26 cellular contexts compared by ENCODE assay signal in genomic region chr3:127412578-127413317, GRCh38.
DNase-seq lines count a peak whose midpoint lies in the region; ATAC-seq, FAIRE-seq and TF ChIP-seq lines count a peak whose summit lies in the region.
"Had no signal": no experiment of that assay in that cellular context is flagged by ENCODE, and none has a peak within 500 bp of the region (broad histone marks: within the 10 kb centered on the region; RNA-seq: fewer than 3 reads in every experiment).

No MANE protein-coding gene starts in this region.

- H3K4me1 ChIP-seq in H1 (replicated peaks in 1 of 4; ENCODE audit: control insufficient read depth in 3 of 4, insufficient read depth in 4 of 4, low read length in 3 of 4), result peaks cover 0 to 11% (median 2%) of the 10 kb centered on the region in 4 experiments; a peak in 4 of 7 replicates
- H3K4me1 ChIP-seq: heart right ventricle, right lobe of liver had no signal

- H2BK20ac ChIP-seq in H1 (ENCODE audit: low read length), result no peak overlapping the region

- H3K79me1 ChIP-seq in H1 (ENCODE audit: low read depth, low read length), result no peaks in the 10 kb centered on the region

- H4K91ac ChIP-seq in H1 (replicated peaks; ENCODE audit: insufficient read length, low read length), result peak overlapping the region; percentile 48

- no peak overlapping the region for H2AK5ac ChIP-seq in H1 (ENCODE audit: low read depth, low read length)

- H3K36me3 ChIP-seq in H1 (ENCODE audit: control insufficient read depth in 2 of 4, insufficient read depth in 4 of 4, low read length in 3 of 4), result no peaks in the 10 kb centered on the region
- H3K36me3 ChIP-seq: heart right ventricle, right lobe of liver had no signal

- no peak overlapping the region for H2BK120ac ChIP-seq in H1 (replicated peaks; ENCODE audit: low read depth, low read length)

- H3K18ac ChIP-seq in H1 (ENCODE audit: extremely low read depth, low read length), result no peak overlapping the region

- peak overlapping the region; percentile 36 for H3K27ac Mint-ChIP-seq in nephron progenitor cell
- H3K27ac Mint-ChIP-seq: activated T-helper 1 cell treated with anti-CD3 and anti-CD28 coated beads, Interleukin-12 subunit alpha, Interleukin-12 subunit beta, Interleukin-2, Interleukin-4 antibody, amounts not matched to agents 30 ng/mL and 10 ng/mL and 1 ng/mL, durations not matched to agents 14 hours and 24 hours and 36 hours; CD4-positive, alpha-beta memory T cell; GM23338; natural killer cell treated with Interleukin-12 subunit alpha and Interleukin-12 subunit beta and Interleukin-15 and Interleukin-18, amount 100 ng/mL, for 72 hours had no signal

- no peak overlapping the region for H3K4me3 Mint-ChIP-seq in nephron progenitor cell
- H3K4me3 Mint-ChIP-seq: activated T-helper 1 cell treated with anti-CD3 and anti-CD28 coated beads, Interleukin-12 subunit alpha, Interleukin-12 subunit beta, Interleukin-2, Interleukin-4 antibody, amounts not matched to agents 30 ng/mL and 10 ng/mL and 1 ng/mL, durations not matched to agents 14 hours and 24 hours and 36 hours; CD4-positive, alpha-beta memory T cell; GM23338; natural killer cell treated with Interleukin-12 subunit alpha and Interleukin-12 subunit beta and Interleukin-15 and Interleukin-18, amount 100 ng/mL, for 72 hours had no signal

- no peak overlapping the region; the same call in 1 of the 2 replicates for H4K8ac ChIP-seq in H1 (ENCODE audit: extremely low read depth, insufficient read depth, low read length)

- DNase-seq in activated CD8-positive, alpha-beta memory T cell treated with anti-CD3 and anti-CD28 coated beads for 24 hours, result peak; percentile 24
- DNase-seq in activated CD8-positive, alpha-beta memory T cell treated with anti-CD3 and anti-CD28 coated beads, Interleukin-2, amount 50 U/mL, for 48 hours, result no peak
- peak in 1 of 2 experiments; percentile 33 for DNase-seq in H1 (ENCODE audit: low read depth in 1 of 2, low spot score in 2 of 2)
- no peak for DNase-seq in nephron progenitor cell
- no peak for DNase-seq in NOMO-1 treated with DMSO at 0.1 percent for 48 hours (lab: John Stamatoyannopoulos, UW; ENCODE audit: unreplicated experiment)
- no peak for DNase-seq in NCI-H2029 treated with DMSO at 0.1 percent for 48 hours (lab: John Stamatoyannopoulos, UW)
- DNase-seq: 8988T; activated CD4-positive, alpha-beta T cell treated with anti-CD3 and anti-CD28 coated beads for 48 hours; activated naive CD4-positive, alpha-beta T cell treated with anti-CD3 and anti-CD28 coated beads, Interleukin-2, amount 50 U/mL, for 16 hours; amygdala; caudate nucleus; CD4-positive, alpha-beta memory T cell; DMS 273 treated with DMSO at 0.1 percent for 48 hours; NCI-H187; NCI-H69; stimulated activated CD4-positive, alpha-beta T cell treated with anti-CD3 and anti-CD28 coated beads, Interleukin-15, amount 100 ng/mL, for 24 hours; stimulated activated naive CD8-positive, alpha-beta T cell treated with anti-CD3 and anti-CD28 coated beads, Interleukin-15, Interleukin-2, amounts not matched to agents 100 U/mL and 50 U/mL, for 24 hours had no signal

- H4K20me1 ChIP-seq in H1 (replicated peaks in 1 of 2; ENCODE audit: control insufficient read depth in 1 of 2, insufficient read depth in 2 of 2, low read length in 2 of 2), result no peaks in the 10 kb centered on the region

- no peak for TF ChIP-seq RAD21 in H1 (IDR thresholded peaks at IDR 0.05 in 1 of 2, conservative IDR thresholded peaks at IDR 0.05 in 1 of 2; ENCODE audit: low read depth in 2 of 2, low read length in 2 of 2)

- H3K9me3 ChIP-seq in H1 (ENCODE audit: insufficient read depth in 2 of 2, low read depth in 1 of 2, low read length in 1 of 2), result no peaks in the 10 kb centered on the region
- H3K9me3 ChIP-seq: heart right ventricle, right lobe of liver had no signal

- TF ChIP-seq CTCF in H1 (IDR thresholded peaks at IDR 0.05; ENCODE audit: control extremely low read depth in 1 of 3, insufficient read depth in 1 of 3, low read depth in 1 of 3, low read length in 3 of 3), result no peak
- no peak for TF ChIP-seq CTCF in nephron progenitor cell (IDR thresholded peaks at IDR 0.05)

- H2BK15ac ChIP-seq in H1 (ENCODE audit: low read length), result no peak overlapping the region

- no peak overlapping the region for H2BK5ac ChIP-seq in H1 (ENCODE audit: low read depth, low read length)

- H3K36me3 Mint-ChIP-seq in nephron progenitor cell (ENCODE audit: low read depth), result no peaks in the 10 kb centered on the region
- H3K36me3 Mint-ChIP-seq: CD4-positive, alpha-beta memory T cell; natural killer cell treated with Interleukin-12 subunit alpha and Interleukin-12 subunit beta and Interleukin-15 and Interleukin-18, amount 100 ng/mL, for 72 hours had no signal

- peaks cover 37% of the 10 kb centered on the region for H3K4me1 Mint-ChIP-seq in nephron progenitor cell
- H3K4me1 Mint-ChIP-seq: CD4-positive, alpha-beta memory T cell had no signal

- no peak for FAIRE-seq in H1 (lab: Jason Lieb, UNC)

- no peak overlapping the region for H3K9ac ChIP-seq in H1 (replicated peaks in 1 of 4; ENCODE audit: extremely low read depth in 1 of 4, low read depth in 3 of 4, low read length in 3 of 4)

- H2BK12ac ChIP-seq in H1 (ENCODE audit: low read depth, low read length), result 0 out of 2 replicates have a peak overlapping the region, but pooled peaks have one; percentile 27

- TF ChIP-seq EP300 in H1 (IDR thresholded peaks at IDR 0.05; ENCODE audit: borderline replicate concordance in 1 of 2, low read depth in 2 of 2, low read length in 2 of 2), result no peak

- H3K4ac ChIP-seq in H1 (replicated peaks; ENCODE audit: insufficient read length, low read depth, low read length), result no peak overlapping the region

- CTCF ChIA-PET in H1 (lab: Charles Lee; ENCODE audit: partially characterized antibody), result no interaction called here

- WGBS in H1 (ENCODE audit: extremely low coverage in 1 of 2, insufficient coverage in 1 of 2, insufficient read length in 1 of 2, insufficient replicate concordance in 2 of 2, low coverage in 1 of 2, low lambda C conversion rate in 2 of 2, missing lambda C conversion rate in 1 of 2), 2 experiments, result 96% methylated on average over 6 of the region's 10 CpGs; no CpG with 5 or more reads in 1 of the 2 experiments

- H3K79me2 ChIP-seq in H1 (ENCODE audit: control insufficient read depth in 1 of 2, insufficient read depth in 2 of 2, low read length in 2 of 2), result no peaks in the 10 kb centered on the region

- no peak overlapping the region for H3K14ac ChIP-seq in H1 (ENCODE audit: insufficient read length)

- no peaks in the 10 kb centered on the region for H3K23me2 ChIP-seq in H1 (ENCODE audit: low read depth, low read length)

- H3K27me3 Mint-ChIP-seq in nephron progenitor cell (ENCODE audit: low read depth, poor library complexity), result peaks cover 3% of the 10 kb centered on the region

- no peak overlapping the region for H3K4me2 ChIP-seq in H1 (ENCODE audit: insufficient read depth in 1 of 2, low read depth in 2 of 2, low read length in 2 of 2)
- H3K4me2 ChIP-seq: GM23338 had no signal

- H3K56ac ChIP-seq in H1 (replicated peaks; ENCODE audit: insufficient read length, low read depth, low read length), result no peak overlapping the region

- H3K4me3 ChIP-seq in H1 (ENCODE audit: extremely low read depth in 1 of 4, insufficient read depth in 2 of 4, low read depth in 3 of 4, low read length in 4 of 4), result no peak overlapping the region
- H3K4me3 ChIP-seq: GM23338, heart right ventricle, right lobe of liver, SK-N-MC had no signal

- no peak overlapping the region for H2AFZ ChIP-seq in H1 (ENCODE audit: low read length)
- H2AFZ ChIP-seq: GM23338 had no signal

- H3K27ac ChIP-seq in H1 (ENCODE audit: low read depth, low read length), result no peak overlapping the region; the same call in 1 of the 2 replicates
- H3K27ac ChIP-seq: heart right ventricle, right lobe of liver, RWPE1, SK-N-MC had no signal

- no peak overlapping the region for H3K23ac ChIP-seq in H1 (ENCODE audit: insufficient read length)

- POLR2A ChIA-PET in H1 (lab: Charles Lee; ENCODE audit: partially characterized antibody), result no interaction called here

- H3K27me3 ChIP-seq in H1 (replicated peaks in 1 of 4; ENCODE audit: control insufficient read depth in 3 of 4, extremely low read depth in 1 of 4, insufficient read depth in 3 of 4, low read length in 3 of 4), result no peaks in the 10 kb centered on the region
- H3K27me3 ChIP-seq: right lobe of liver had no signal

- no peaks in the 10 kb centered on the region for H3K9me3 Mint-ChIP-seq in nephron progenitor cell
- H3K9me3 Mint-ChIP-seq: activated T-helper 1 cell treated with anti-CD3 and anti-CD28 coated beads, Interleukin-12 subunit alpha, Interleukin-12 subunit beta, Interleukin-2, Interleukin-4 antibody, amounts not matched to agents 30 ng/mL and 10 ng/mL and 1 ng/mL, durations not matched to agents 14 hours and 24 hours and 36 hours; GM23338; natural killer cell treated with Interleukin-12 subunit alpha and Interleukin-12 subunit beta and Interleukin-15 and Interleukin-18, amount 100 ng/mL, for 72 hours had no signal

- ATAC-seq in HG03520 (IDR thresholded peaks at IDR 0.05; ENCODE audit: unreplicated experiment) (no peak), GM19324 (IDR thresholded peaks at IDR 0.05; ENCODE audit: low FRiP score, unreplicated experiment) (no peak)
- ATAC-seq: heart right ventricle; stimulated activated naive CD8-positive, alpha-beta T cell treated with anti-CD3 and anti-CD28 coated beads, Interleukin-15, Interleukin-2, amounts not matched to agents 100 U/mL and 50 U/mL, for 24 hours had no signal

- no peak overlapping the region for H4K5ac ChIP-seq in H1 (ENCODE audit: insufficient read length, low read depth, low read length)

- no peak for TF ChIP-seq POLR2A in H1 (IDR thresholded peaks at IDR 0.05; ENCODE audit: control extremely low read depth in 1 of 2, low read depth in 2 of 2, low read length in 2 of 2)

TF ChIP-seq in H1, 55 proteins besides CTCF, POLR2A, EP300 and RAD21 (continues in another document):
- no peak for TF ChIP-seq ATF2 (IDR thresholded peaks at IDR 0.05; ENCODE audit: low read length)
- TF ChIP-seq SIRT6 (IDR thresholded peaks at IDR 0.05; ENCODE audit: low read length), result no peak
- no peak for TF ChIP-seq KDM5A (IDR thresholded peaks at IDR 0.05; ENCODE audit: low read length)
- no peak for TF ChIP-seq ZNF274 (IDR thresholded peaks at IDR 0.05; ENCODE audit: borderline replicate concordance, extremely low read depth, low read length)
- TF ChIP-seq TAF7 (optimal IDR thresholded peaks at IDR 0.05; ENCODE audit: borderline replicate concordance, low read depth, low read length), result no peak
- TF ChIP-seq RFX5 (IDR thresholded peaks at IDR 0.05; ENCODE audit: borderline replicate concordance, low read depth, low read length), result no peak
